32 cellular contexts compared by ENCODE assay signal in genomic region chr19:34471906-34472305, GRCh38. TPM values are rescaled to one million over a fixed set of nuclear protein-coding genes. Genes with fewer than 3 reads are reported as not detected.
DNase-seq lines count a peak whose midpoint lies in the region; ATAC-seq and TF ChIP-seq lines count a peak whose summit lies in the region.
"Had no signal": no experiment of that assay in that cellular context is flagged by ENCODE, and none has a peak within 500 bp of the region (broad histone marks: within the 10 kb centered on the region; RNA-seq: fewer than 3 reads in every experiment).

No MANE protein-coding gene starts in this region.

- intact Hi-C loops in Right ventricle myocardium inferior (cut with DNase I) (no loop called here), right cardiac atrium (cut with DNase I) (no loop called here), tibial artery (cut with DNase I; ENCODE audit: low total_unique reads) (no loop called here)

- H3K36me3 ChIP-seq in tibial artery, result peaks cover 56 to 62% (median 60%) of the 10 kb centered on the region in 3 donors

- H3K27ac ChIP-seq in right cardiac atrium (ENCODE audit: low read length) (no peak overlapping the region), VCaP (peak overlapping the region; percentile 48), tibial artery (peak overlapping the region; percentile 33 to 82)
- H3K27ac ChIP-seq: BLaER1 treated with 17β-estradiol and CSF1 and Interleukin-3, amounts not matched to agents 10 nM and 100 nM; neutrophil; PC-9 had no signal

- peak overlapping the region; percentile 39 for H3K27ac Mint-ChIP-seq in memory B cell
- H3K27ac Mint-ChIP-seq: stimulated activated naive CD8-positive, alpha-beta T cell treated with anti-CD3 and anti-CD28 coated beads, Interleukin-15, amount 100 ng/mL, for 72 hours had no signal

- TF ChIP-seq CTCF in VCaP (conservative IDR thresholded peaks at IDR 0.05), result no peak
- TF ChIP-seq CTCF in tibial artery (IDR thresholded peaks at IDR 0.05), result no peak

- no peak for ATAC-seq in Right ventricle myocardium inferior
- ATAC-seq in right cardiac atrium, result no peak
- no peak for ATAC-seq in memory B cell (ENCODE audit: low read depth)
- no peak for ATAC-seq in HG03442 (IDR thresholded peaks at IDR 0.05; ENCODE audit: unreplicated experiment)
- ATAC-seq: left lobe of liver; stimulated activated naive CD8-positive, alpha-beta T cell treated with anti-CD3 and anti-CD28 coated beads, Interleukin-15, amount 100 ng/mL, for 72 hours had no signal

- H3K27me3 Mint-ChIP-seq in memory B cell, result no peaks in the 10 kb centered on the region
- H3K27me3 Mint-ChIP-seq: stimulated activated naive CD8-positive, alpha-beta T cell treated with anti-CD3 and anti-CD28 coated beads, Interleukin-15, amount 100 ng/mL, for 72 hours had no signal

- DNase-seq in Right ventricle myocardium inferior (ENCODE audit: missing footprints), result peak; percentile 48
- no peak for DNase-seq in right cardiac atrium
- DNase-seq in memory B cell (ENCODE audit: low spot score in 2 of 2), result no peak
- DNase-seq in tibial artery, result no peak
- DNase-seq in NCI-H2171 treated with DMSO at 0.1 percent for 48 hours (lab: John Stamatoyannopoulos, UW), result no peak
- DNase-seq: activated CD4-positive, alpha-beta T cell treated with anti-CD3 and anti-CD28 coated beads, Interleukin-2, amount 50 U/mL, for 48 hours; activated gamma-delta T cell; amniotic stem cell; Caco-2; caudate nucleus; cortex of kidney; DMS79; endodermal cell; esophagus squamous epithelium; foreskin melanocyte; GDM1; mesendoderm; NCI-H1092 treated with DMSO at 0.1 percent for 48 hours; NCI-H187; NCI-H2171; NCI-H524; PC-9; stimulated activated naive CD8-positive, alpha-beta T cell treated with anti-CD3 and anti-CD28 coated beads, Interleukin-15, amount 100 ng/mL, for 72 hours; SW 1271; T1000; trophoblast cell had no signal

- H3K27me3 ChIP-seq in right cardiac atrium (ENCODE audit: control insufficient read depth, insufficient read depth), result no peaks in the 10 kb centered on the region
- H3K27me3 ChIP-seq in tibial artery, result no peaks in the 10 kb centered on the region
- H3K27me3 ChIP-seq: BLaER1 treated with 17β-estradiol and CSF1 and Interleukin-3, amounts not matched to agents 10 nM and 100 nM; esophagus squamous epithelium; neutrophil had no signal

- 79% methylated on average over 8 of the region's 8 CpGs for WGBS in right cardiac atrium

- no peaks in the 10 kb centered on the region for H3K9me3 ChIP-seq in right cardiac atrium (ENCODE audit: control insufficient read depth, low read length)
- H3K9me3 ChIP-seq in tibial artery, result no peaks in the 10 kb centered on the region
- H3K9me3 ChIP-seq: BLaER1 treated with 17β-estradiol and CSF1 and Interleukin-3, amounts not matched to agents 10 nM and 100 nM; Caco-2; esophagus squamous epithelium; HAP-1; neutrophil had no signal

- H3K4me1 ChIP-seq in right cardiac atrium (ENCODE audit: control insufficient read depth, insufficient read depth, low read length) (no peaks in the 10 kb centered on the region), tibial artery (peaks cover 0 to 71% (median 25%) of the 10 kb centered on the region in 4 donors)
- H3K4me1 ChIP-seq: Caco-2, HAP-1 had no signal

- H3K4me3 Mint-ChIP-seq in memory B cell, result no peak overlapping the region
- H3K4me3 Mint-ChIP-seq: endodermal cell; stimulated activated naive CD8-positive, alpha-beta T cell treated with anti-CD3 and anti-CD28 coated beads, Interleukin-15, amount 100 ng/mL, for 72 hours had no signal

- no peaks in the 10 kb centered on the region for H3K4me1 Mint-ChIP-seq in memory B cell

- H3K4me3 ChIP-seq in right cardiac atrium (ENCODE audit: low read length), result no peak overlapping the region
- no peak overlapping the region for H3K4me3 ChIP-seq in tibial artery
- H3K4me3 ChIP-seq: BLaER1 treated with 17β-estradiol and CSF1 and Interleukin-3, amounts not matched to agents 10 nM and 100 nM; esophagus squamous epithelium; HAP-1; PC-9 had no signal

- H3K9me3 Mint-ChIP-seq in memory B cell, result no peaks in the 10 kb centered on the region
- H3K9me3 Mint-ChIP-seq: endodermal cell; stimulated activated naive CD8-positive, alpha-beta T cell treated with anti-CD3 and anti-CD28 coated beads, Interleukin-15, amount 100 ng/mL, for 72 hours had no signal

- peaks cover 31% of the 10 kb centered on the region for H3K36me3 Mint-ChIP-seq in memory B cell

RNA-seq across cellular contexts. Expression of gene WTIP, which starts 9.7 kb away (rescaled TPM):
- total RNA-seq in Right ventricle myocardium inferior (21.8 TPM), right cardiac atrium (10 to 100 TPM; 13.6 to 20.1 (median 17.6) TPM)
- 8.2 TPM for polyA plus RNA-seq in right cardiac atrium

RNA-seq across cellular contexts. Expression of gene UBA2, which starts 43.7 kb away (rescaled TPM):
- total RNA-seq in Right ventricle myocardium inferior (42.4 TPM), right cardiac atrium (10 to 100 TPM; 40.0 to 50.0 (median 45.5) TPM)
- 39.9 TPM for polyA plus RNA-seq in right cardiac atrium
